9 cellular contexts compared by ENCODE assay signal in genomic region chr11:28697920-28698827, GRCh38.
DNase-seq lines count a peak whose midpoint lies in the region; ATAC-seq and TF ChIP-seq lines count a peak whose summit lies in the region.
"Had no signal": no experiment of that assay in that cellular context is flagged by ENCODE, and none has a peak within 500 bp of the region (broad histone marks: within the 10 kb centered on the region; RNA-seq: fewer than 3 reads in every experiment).

No MANE protein-coding gene starts in this region.

- peak; percentile 93 for DNase-seq in A673 (ENCODE audit: low spot score)
- DNase-seq in G401 (ENCODE audit: low spot score), result peak; percentile 61
- DNase-seq in NOMO-1 treated with dmso at 0.1 percent for 144 hours (lab: John Stamatoyannopoulos, UW; ENCODE audit: unreplicated experiment), result peak; percentile 1
- DNase-seq in cerebellum (ENCODE audit: low spot score), result peak; percentile 39
- DNase-seq in right lobe of liver, result peak in 2 of 3 donors; percentile 45 to 60
- DNase-seq in uterus, result peak in 1 of 2 donors; percentile 13
- DNase-seq in glomerular visceral epithelial cell (ENCODE audit: extremely low spot score), result no peak

- H3K4me1 ChIP-seq in A673 (ENCODE audit: insufficient read depth, low read length, poor library complexity, severe bottlenecking) (peaks cover 13% of the 10 kb centered on the region), right lobe of liver (no peaks in the 10 kb centered on the region), uterus (no peaks in the 10 kb centered on the region)

- H3K36me3 ChIP-seq in A673 (ENCODE audit: insufficient read depth, low read length, poor library complexity, severe bottlenecking), result no peaks in the 10 kb centered on the region
- H3K36me3 ChIP-seq in right lobe of liver, result no peaks in the 10 kb centered on the region
- H3K36me3 ChIP-seq in uterus, result no peaks in the 10 kb centered on the region
- H3K36me3 ChIP-seq: neutrophil had no signal

- H3K27ac ChIP-seq in A673 (ENCODE audit: low read depth, low read length, poor library complexity, severe bottlenecking), result no peak overlapping the region
- no peak overlapping the region for H3K27ac ChIP-seq in right lobe of liver
- no peak overlapping the region for H3K27ac ChIP-seq in uterus
- H3K27ac ChIP-seq: neutrophil had no signal

- TF ChIP-seq POLR2A in right lobe of liver (IDR thresholded peaks at IDR 0.05) (no peak), uterus (IDR thresholded peaks at IDR 0.05) (no peak)

- 45% methylated on average over 5 of the region's 5 CpGs for WGBS in right lobe of liver (ENCODE audit: insufficient coverage, low coverage, low lambda C conversion rate, missing lambda C conversion rate)

- peak; percentile 62 for ATAC-seq in HG02852 (IDR thresholded peaks at IDR 0.05; ENCODE audit: unreplicated experiment)
- ATAC-seq in right lobe of liver, result peak; percentile 72 to 79 (median 75)

- H3K9me3 ChIP-seq in A673 (ENCODE audit: low read depth, low read length, poor library complexity, severe bottlenecking), result no peaks in the 10 kb centered on the region
- no peaks in the 10 kb centered on the region for H3K9me3 ChIP-seq in right lobe of liver
- H3K9me3 ChIP-seq in uterus, result no peaks in the 10 kb centered on the region
- H3K9me3 ChIP-seq: neutrophil had no signal

- CTCF ChIA-PET in A673 (lab: Charles Lee), result interaction anchor here (0.9 to 1.0 kb wide), 2 partner anchors 9 to 999 kb away, joined by 3 to 11 read pairs; no protein-coding TSS in a partner anchor

- TF ChIP-seq CTCF in A673 (conservative IDR thresholded peaks at IDR 0.05; ENCODE audit: low read depth, low read length), result peak; percentile 100
- peak; percentile 47 to 85 (median 78) for TF ChIP-seq CTCF in right lobe of liver (IDR thresholded peaks at IDR 0.05)
- peak; percentile 23 to 51 (median 36) for TF ChIP-seq CTCF in uterus (IDR thresholded peaks at IDR 0.05)

- POLR2A ChIA-PET in A673 (lab: Charles Lee; ENCODE audit: low non-redundant PET), result no interaction called here

- in situ Hi-C loops in G401 (cut with HindIII; ENCODE audit: low sequenced_read_pairs), result no loop called here

- intact Hi-C loops in A673 (cut with micrococcal nuclease; ENCODE audit: unreplicated experiment) (loop anchor here (2.0 to 5.0 kb wide), 6 partner anchors 171 to 999 kb away; partner anchors contain the start of genes KIF18A and METTL15), right lobe of liver (cut with DNase I) (no loop called here), uterus (cut with DNase I; ENCODE audit: low total_unique reads) (no loop called here)

- H3K4me3 ChIP-seq in A673 (ENCODE audit: low read depth, low read length, poor library complexity, severe bottlenecking), result no peak overlapping the region
- H3K4me3 ChIP-seq in right lobe of liver, result no peak overlapping the region
- H3K4me3 ChIP-seq in uterus, result no peak overlapping the region

- BruUV-seq in A673 (replicated peaks; lab: Mats Ljungman, UMichigan), result no TSS peak

- H3K27me3 ChIP-seq in A673 (replicated peaks; ENCODE audit: insufficient read depth, low read depth, low read length, poor library complexity), result no peaks in the 10 kb centered on the region
- no peaks in the 10 kb centered on the region for H3K27me3 ChIP-seq in right lobe of liver
- H3K27me3 ChIP-seq in uterus, result no peaks in the 10 kb centered on the region
- H3K27me3 ChIP-seq: neutrophil had no signal

Comparison
In these comparisons a context has a peak if more than half of its experiments do, and no peak if none do; other contexts are left out.
1. CTCF ChIP-seq: peak in every context shown above with its lines; median percentile 100 in A673; 78 in right lobe of liver; 36 in uterus.